ENCODE assay signal across 8 cellular contexts in genomic region chr6:109440325-109441068, GRCh38. TPM values are rescaled to one million over a fixed set of nuclear protein-coding genes. Genes with fewer than 3 reads are reported as not detected.
DNase-seq lines count a peak whose midpoint lies in the region; TF ChIP-seq lines count a peak whose summit lies in the region.

Gene PPIL6, minus strand, starts transcription at chr6:109440628. Its CDS starts 38 bp downstream, at chr6:109440590.
Gene SMPD2, plus strand, starts transcription at chr6:109440724. Its CDS starts 398 bp downstream, at chr6:109441122.

- H3K27me3 Mint-ChIP-seq in activated naive CD4-positive, alpha-beta T cell treated with anti-CD3 and anti-CD28 coated beads, Interleukin-2, amount 50 U/mL, for 24 hours: no peaks in the 10 kb centered on the region
- H3K27me3 Mint-ChIP-seq in glutamatergic neuron (ENCODE audit: unreplicated experiment): peaks cover 21% of the 10 kb centered on the region

- peaks cover 5% of the 10 kb centered on the region for H3K36me3 Mint-ChIP-seq in activated naive CD4-positive, alpha-beta T cell treated with anti-CD3 and anti-CD28 coated beads, Interleukin-2, amount 50 U/mL, for 24 hours
- H3K36me3 Mint-ChIP-seq in glutamatergic neuron (ENCODE audit: unreplicated experiment): no peaks in the 10 kb centered on the region

- H3K4me1 Mint-ChIP-seq in activated naive CD4-positive, alpha-beta T cell treated with anti-CD3 and anti-CD28 coated beads, Interleukin-2, amount 50 U/mL, for 24 hours: peaks cover 29% of the 10 kb centered on the region
- H3K4me1 Mint-ChIP-seq in glutamatergic neuron (ENCODE audit: low read depth, unreplicated experiment): no peaks in the 10 kb centered on the region

- no peaks in the 10 kb centered on the region for H3K36me3 ChIP-seq in ovary
- H3K36me3 ChIP-seq in thyroid gland: peaks cover 8 to 10% of the 10 kb centered on the region in 2 donors

- H3K4me3 ChIP-seq in ovary (peak within 1 kb of the TSS; percentile 72), thyroid gland (replicated peaks in 1 of 3) (peak within 1 kb of the TSS; percentile 27 to 97 (median 53))

- intact Hi-C loops in ovary (cut with DNase I) (loop anchor here in 1 of 4 donors (5.0 kb wide), 1 partner anchor 58 kb away; the partner anchor contains the start of gene CD164), thyroid gland (cut with DNase I) (loop anchor here (10.0 kb wide), 1 partner anchor 56 kb away; the partner anchor contains the start of gene CD164)

- H3K9me3 Mint-ChIP-seq in activated naive CD4-positive, alpha-beta T cell treated with anti-CD3 and anti-CD28 coated beads, Interleukin-2, amount 50 U/mL, for 24 hours: no peaks in the 10 kb centered on the region
- peaks cover 18% of the 10 kb centered on the region for H3K9me3 Mint-ChIP-seq in glutamatergic neuron (ENCODE audit: unreplicated experiment)

- H3K27me3 ChIP-seq in ovary (no peaks in the 10 kb centered on the region), thyroid gland (no peaks in the 10 kb centered on the region)

- H3K4me1 ChIP-seq in ovary (ENCODE audit: insufficient read depth) (peaks cover 11% of the 10 kb centered on the region), thyroid gland (peaks cover 10% of the 10 kb centered on the region in 2 donors)

- whole genome bisulfite sequencing in ovary, 3 donors: 0 to 1% (median 0%) methylated on average over 51 to 103 of the region's 103 CpGs
- 2% methylated on average over 9 of the region's 103 CpGs; no CpG with 5 or more reads in 1 of the 2 donors for WGBS in thyroid gland, 2 donors

- H3K27ac ChIP-seq in ovary (peak within 1 kb of the TSS; percentile 35 to 81), thyroid gland (peak within 1 kb of the TSS; percentile 80 to 91 (median 85))

- TF ChIP-seq POLR2A in ovary (IDR thresholded peaks at IDR 0.05) (peak; percentile 75), thyroid gland (IDR thresholded peaks at IDR 0.05) (peak; percentile 50 to 85)

- H3K9me3 ChIP-seq in ovary: no peaks in the 10 kb centered on the region
- H3K9me3 ChIP-seq in thyroid gland: no peaks in the 10 kb centered on the region

- DNase-seq in GF-D8 (lab: John Stamatoyannopoulos, UW): peak; percentile 60
- DNase-seq in GOT3 (lab: John Stamatoyannopoulos, UW): peak; percentile 72
- peak; percentile 91 for DNase-seq in LHCN-M2 (ENCODE audit: low read depth)
- DNase-seq in SK-N-DZ (ENCODE audit: low spot score): peak; percentile 85
- peak; percentile 88 for DNase-seq in glutamatergic neuron
- peak; percentile 89 to 95 (median 92) for DNase-seq in ovary
- DNase-seq in thyroid gland: peak; percentile 90 to 91

- H3K27ac Mint-ChIP-seq in activated naive CD4-positive, alpha-beta T cell treated with anti-CD3 and anti-CD28 coated beads, Interleukin-2, amount 50 U/mL, for 24 hours: peak within 1 kb of the TSS; percentile 94
- H3K27ac Mint-ChIP-seq in glutamatergic neuron (ENCODE audit: unreplicated experiment): peak within 1 kb of the TSS; percentile 64

- peak; percentile 41 for TF ChIP-seq CTCF in glutamatergic neuron (IDR thresholded peaks at IDR 0.05; ENCODE audit: partially characterized antibody, unreplicated experiment)
- TF ChIP-seq CTCF in ovary (IDR thresholded peaks at IDR 0.05): peak; percentile 29 to 53 (median 32)
- TF ChIP-seq CTCF in thyroid gland (IDR thresholded peaks at IDR 0.05): peak in 4 of 6 experiments; percentile 12 to 32 (median 28)

- peak within 1 kb of the TSS; percentile 94 for H3K4me3 Mint-ChIP-seq in activated naive CD4-positive, alpha-beta T cell treated with anti-CD3 and anti-CD28 coated beads, Interleukin-2, amount 50 U/mL, for 24 hours
- peak within 1 kb of the TSS; percentile 89 for H3K4me3 Mint-ChIP-seq in glutamatergic neuron (ENCODE audit: unreplicated experiment)

- no peak for TF ChIP-seq EP300 in ovary (IDR thresholded peaks at IDR 0.05)

RNA-seq across cellular contexts. Expression of gene PPIL6, which starts in this region (rescaled TPM):
- 0.32 and 1.6 TPM in 2 replicates for total RNA-seq in LHCN-M2 (2014; rRNA removed)
- polyA plus RNA-seq in LHCN-M2 (2012): 0.15 TPM
- polyA plus RNA-seq in SK-N-DZ (2014; cell fraction: cytosol; rRNA removed): 1.8 and 2.6 TPM in 2 replicates
- 1.6 and 3.0 TPM in 2 replicates for polyA plus RNA-seq in SK-N-DZ (2014; cell fraction: nucleus; rRNA removed)
- total RNA-seq in glutamatergic neuron (ENCODE audit: unreplicated experiment): 0.83 TPM
- total RNA-seq in ovary: 10 to 100 TPM in 6 of 7 donors, 1 to 10 TPM in 1; 9.1 to 29.8 (median 11.6) TPM
- polyA plus RNA-seq in ovary: 1 to 10 TPM; 6.3 TPM
- 10 to 100 TPM; 20.1 to 31.2 (median 27.0) TPM for total RNA-seq in thyroid gland

RNA-seq across cellular contexts. Expression of gene SMPD2, which starts in this region (rescaled TPM):
- total RNA-seq in LHCN-M2 (2014; rRNA removed) (6.5 and 9.2 TPM in 2 replicates), glutamatergic neuron (ENCODE audit: unreplicated experiment) (6.4 TPM), ovary (10 to 100 TPM in 3 of 7 donors, 1 to 10 TPM in 4; 7.7 to 21.7 (median 9.3) TPM), thyroid gland (10 to 100 TPM; 11.2 to 60.9 (median 17.8) TPM)
- polyA plus RNA-seq in LHCN-M2 (2012): 5.1 TPM
- polyA plus RNA-seq in SK-N-DZ (2014; cell fraction: cytosol; rRNA removed): 8.2 and 12.9 TPM in 2 replicates
- 24.7 and 25.1 TPM in 2 replicates for polyA plus RNA-seq in SK-N-DZ (2014; cell fraction: nucleus; rRNA removed)
- polyA plus RNA-seq in ovary: 1 to 10 TPM; 8.5 to 8.9 TPM

Comparison
In these comparisons a context has a peak if more than half of its experiments do, and no peak if none do; other contexts are left out.
1. Peak in every context shown above with its lines: DNase-seq, H3K4me3 ChIP-seq and H3K27ac ChIP-seq.